1 cellular context compared by ENCODE assay signal in genomic region chr18:35050638-35051287, GRCh38.
TF ChIP-seq lines count a peak whose summit lies in the region.

No MANE protein-coding gene starts in this region.

TF ChIP-seq in HepG2, 621 proteins besides CTCF, POLR2A, EP300 and RAD21 (continued from another document):
- TF ChIP-seq, protein P1, sequence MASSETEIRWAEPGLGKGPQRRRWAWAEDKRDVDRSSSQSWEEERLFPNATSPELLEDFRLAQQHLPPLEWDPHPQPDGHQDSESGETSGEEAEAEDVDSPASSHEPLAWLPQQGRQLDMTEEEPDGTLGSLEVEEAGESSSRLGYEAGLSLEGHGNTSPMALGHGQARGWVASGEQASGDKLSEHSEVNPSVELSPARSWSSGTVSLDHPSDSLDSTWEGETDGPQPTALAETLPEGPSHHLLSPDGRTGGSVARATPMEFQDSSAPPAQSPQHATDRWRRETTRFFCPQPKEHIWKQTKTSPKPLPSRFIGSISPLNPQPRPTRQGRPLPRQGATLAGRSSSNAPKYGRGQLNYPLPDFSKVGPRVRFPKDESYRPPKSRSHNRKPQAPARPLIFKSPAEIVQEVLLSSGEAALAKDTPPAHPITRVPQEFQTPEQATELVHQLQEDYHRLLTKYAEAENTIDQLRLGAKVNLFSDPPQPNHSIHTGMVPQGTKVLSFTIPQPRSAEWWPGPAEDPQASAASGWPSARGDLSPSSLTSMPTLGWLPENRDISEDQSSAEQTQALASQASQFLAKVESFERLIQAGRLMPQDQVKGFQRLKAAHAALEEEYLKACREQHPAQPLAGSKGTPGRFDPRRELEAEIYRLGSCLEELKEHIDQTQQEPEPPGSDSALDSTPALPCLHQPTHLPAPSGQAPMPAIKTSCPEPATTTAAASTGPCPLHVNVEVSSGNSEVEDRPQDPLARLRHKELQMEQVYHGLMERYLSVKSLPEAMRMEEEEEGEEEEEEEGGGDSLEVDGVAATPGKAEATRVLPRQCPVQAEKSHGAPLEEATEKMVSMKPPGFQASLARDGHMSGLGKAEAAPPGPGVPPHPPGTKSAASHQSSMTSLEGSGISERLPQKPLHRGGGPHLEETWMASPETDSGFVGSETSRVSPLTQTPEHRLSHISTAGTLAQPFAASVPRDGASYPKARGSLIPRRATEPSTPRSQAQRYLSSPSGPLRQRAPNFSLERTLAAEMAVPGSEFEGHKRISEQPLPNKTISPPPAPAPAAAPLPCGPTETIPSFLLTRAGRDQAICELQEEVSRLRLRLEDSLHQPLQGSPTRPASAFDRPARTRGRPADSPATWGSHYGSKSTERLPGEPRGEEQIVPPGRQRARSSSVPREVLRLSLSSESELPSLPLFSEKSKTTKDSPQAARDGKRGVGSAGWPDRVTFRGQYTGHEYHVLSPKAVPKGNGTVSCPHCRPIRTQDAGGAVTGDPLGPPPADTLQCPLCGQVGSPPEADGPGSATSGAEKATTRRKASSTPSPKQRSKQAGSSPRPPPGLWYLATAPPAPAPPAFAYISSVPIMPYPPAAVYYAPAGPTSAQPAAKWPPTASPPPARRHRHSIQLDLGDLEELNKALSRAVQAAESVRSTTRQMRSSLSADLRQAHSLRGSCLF (CRISPR knock-in tag; IDR thresholded peaks at IDR 0.05; ENCODE audit: borderline replicate concordance), result no peak
- TF ChIP-seq, protein P2, sequence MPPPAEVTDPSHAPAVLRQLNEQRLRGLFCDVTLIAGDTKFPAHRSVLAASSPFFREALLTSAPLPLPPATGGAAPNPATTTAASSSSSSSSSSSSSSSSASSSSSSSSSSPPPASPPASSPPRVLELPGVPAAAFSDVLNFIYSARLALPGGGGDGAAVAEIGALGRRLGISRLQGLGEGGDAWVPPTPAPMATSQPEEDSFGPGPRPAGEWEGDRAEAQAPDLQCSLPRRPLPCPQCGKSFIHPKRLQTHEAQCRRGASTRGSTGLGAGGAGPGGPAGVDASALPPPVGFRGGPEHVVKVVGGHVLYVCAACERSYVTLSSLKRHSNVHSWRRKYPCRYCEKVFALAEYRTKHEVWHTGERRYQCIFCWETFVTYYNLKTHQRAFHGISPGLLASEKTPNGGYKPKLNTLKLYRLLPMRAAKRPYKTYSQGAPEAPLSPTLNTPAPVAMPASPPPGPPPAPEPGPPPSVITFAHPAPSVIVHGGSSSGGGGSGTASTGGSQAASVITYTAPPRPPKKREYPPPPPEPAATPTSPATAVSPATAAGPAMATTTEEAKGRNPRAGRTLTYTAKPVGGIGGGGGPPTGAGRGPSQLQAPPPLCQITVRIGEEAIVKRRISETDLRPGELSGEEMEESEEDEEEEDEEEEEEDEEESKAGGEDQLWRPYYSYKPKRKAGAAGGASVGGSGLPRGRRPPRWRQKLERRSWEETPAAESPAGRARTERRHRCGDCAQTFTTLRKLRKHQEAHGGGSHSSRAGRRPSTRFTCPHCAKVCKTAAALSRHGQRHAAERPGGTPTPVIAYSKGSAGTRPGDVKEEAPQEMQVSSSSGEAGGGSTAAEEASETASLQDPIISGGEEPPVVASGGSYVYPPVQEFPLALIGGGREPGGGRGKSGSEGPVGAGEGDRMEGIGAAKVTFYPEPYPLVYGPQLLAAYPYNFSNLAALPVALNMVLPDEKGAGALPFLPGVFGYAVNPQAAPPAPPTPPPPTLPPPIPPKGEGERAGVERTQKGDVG (CRISPR knock-in tag; IDR thresholded peaks at IDR 0.05; ENCODE audit: borderline replicate concordance), result no peak
- TF ChIP-seq SOX5 (CRISPR knock-in tag; IDR thresholded peaks at IDR 0.05; ENCODE audit: borderline replicate concordance) (no peak), KDM2A (CRISPR knock-in tag; IDR thresholded peaks at IDR 0.05; ENCODE audit: borderline replicate concordance, low read depth) (no peak), SP140L (CRISPR knock-in tag; IDR thresholded peaks at IDR 0.05; ENCODE audit: borderline replicate concordance) (no peak)
